1 cellular context compared by ENCODE assay signal in the genomic region with DNA sequence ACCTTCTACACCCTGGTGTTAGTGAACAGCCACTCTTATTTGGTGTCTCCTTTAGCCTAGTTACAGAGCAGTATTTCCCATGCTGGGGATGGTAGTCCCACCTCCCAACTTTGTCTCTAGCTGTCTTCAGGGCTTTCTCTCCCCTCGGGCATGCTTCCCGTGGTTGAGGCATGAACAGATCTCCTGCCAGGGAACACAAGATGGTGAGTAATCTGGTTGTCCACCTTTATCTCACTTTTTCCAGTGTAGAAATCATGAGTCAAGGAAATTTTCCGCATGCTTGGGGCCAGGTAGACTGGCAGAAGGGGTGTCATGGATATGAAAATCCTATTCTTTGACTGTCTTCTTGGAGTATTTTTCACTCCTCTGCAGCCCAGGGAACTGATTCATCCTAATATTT.
TF ChIP-seq lines count a peak whose summit lies in the region.

No MANE protein-coding gene starts in this region.

TF ChIP-seq in GM12878, 131 proteins besides CTCF, POLR2A, EP300 and RAD21 (continued from another document):
- TF ChIP-seq SUZ12 (IDR thresholded peaks at IDR 0.05; ENCODE audit: unreplicated experiment) (no peak), BMI1 (IDR thresholded peaks at IDR 0.05; ENCODE audit: borderline replicate concordance) (no peak), ZSCAN29 (IDR thresholded peaks at IDR 0.05) (no peak), TAF1 (IDR thresholded peaks at IDR 0.05; ENCODE audit: borderline replicate concordance, low read depth, low read length) (no peak), NR2F1 (conservative IDR thresholded peaks at IDR 0.05) (no peak), EED (IDR thresholded peaks at IDR 0.05; ENCODE audit: low read depth) (no peak), STAT1 (conservative IDR thresholded peaks at IDR 0.05) (no peak), SP1 (IDR thresholded peaks at IDR 0.05; ENCODE audit: low read depth, low read length) (no peak), ATF3 (IDR thresholded peaks at IDR 0.05; ENCODE audit: borderline replicate concordance, extremely low read depth, low read depth, low read length) (no peak), MTA2 (IDR thresholded peaks at IDR 0.05; ENCODE audit: low read depth) (no peak), RBBP5 (conservative IDR thresholded peaks at IDR 0.05) (no peak), NKRF (conservative IDR thresholded peaks at IDR 0.05) (no peak)
